In genomic region chr16:74997042-74997491, GRCh38 we compare ENCODE assay signal across 1 cellular context.
TF ChIP-seq lines count a peak whose summit lies in the region.

No MANE protein-coding gene starts in this region.

TF ChIP-seq in HepG2, 621 proteins besides CTCF, POLR2A, EP300 and RAD21 (continued from another document and continues in another):
- TF ChIP-seq ZNF570 (CRISPR knock-in tag; IDR thresholded peaks at IDR 0.05; ENCODE audit: borderline replicate concordance) (no peak), ZC3H13 (CRISPR knock-in tag; IDR thresholded peaks at IDR 0.05) (no peak), MTF1 (CRISPR knock-in tag; IDR thresholded peaks at IDR 0.05) (no peak), FOXA3 (CRISPR knock-in tag; IDR thresholded peaks at IDR 0.05) (peak; percentile 60), ZNF674 (CRISPR knock-in tag; IDR thresholded peaks at IDR 0.05; ENCODE audit: low read depth) (no peak), CHD4 (IDR thresholded peaks at IDR 0.05; ENCODE audit: borderline replicate concordance, low read length) (no peak), ZNF670 (CRISPR knock-in tag; IDR thresholded peaks at IDR 0.05; ENCODE audit: borderline replicate concordance) (no peak), ZNF850 (CRISPR knock-in tag; conservative IDR thresholded peaks at IDR 0.05) (no peak), AHR (CRISPR knock-in tag; IDR thresholded peaks at IDR 0.05) (no peak), KLF6 (CRISPR knock-in tag; IDR thresholded peaks at IDR 0.05) (peak; percentile 84; the same call in 1 of the 2 replicates), ZNF761 (CRISPR knock-in tag; conservative IDR thresholded peaks at IDR 0.05) (no peak), KLF12 (CRISPR knock-in tag; IDR thresholded peaks at IDR 0.05; ENCODE audit: borderline replicate concordance) (no peak), ZSCAN12 (CRISPR knock-in tag; IDR thresholded peaks at IDR 0.05) (no peak), ZNF749 (CRISPR knock-in tag; IDR thresholded peaks at IDR 0.05; ENCODE audit: borderline replicate concordance) (no peak), HNRNPLL (IDR thresholded peaks at IDR 0.05; ENCODE audit: low read depth, low read length, poor library complexity, severe bottlenecking) (no peak), ELF1 (CRISPR knock-in tag; IDR thresholded peaks at IDR 0.05) (no peak), ETV5 (CRISPR knock-in tag; IDR thresholded peaks at IDR 0.05; ENCODE audit: borderline replicate concordance) (peak; percentile 34; the same call in 1 of the 2 replicates), SYNCRIP (IDR thresholded peaks at IDR 0.05; ENCODE audit: insufficient read depth, low read depth, low read length) (no peak), SKI (IDR thresholded peaks at IDR 0.05; ENCODE audit: partially characterized antibody) (no peak), SMAD9 (CRISPR knock-in tag; IDR thresholded peaks at IDR 0.05) (no peak), ZNF136 (CRISPR knock-in tag; IDR thresholded peaks at IDR 0.05; ENCODE audit: low read depth) (no peak), RNF2 (conservative IDR thresholded peaks at IDR 0.05; ENCODE audit: low read depth) (no peak), SRSF9 (IDR thresholded peaks at IDR 0.05; ENCODE audit: borderline replicate concordance, insufficient read depth, low read depth, low read length, poor library complexity, severe bottlenecking) (no peak), GABPB1 (CRISPR knock-in tag; IDR thresholded peaks at IDR 0.05) (no peak), SNAI1 (CRISPR knock-in tag; IDR thresholded peaks at IDR 0.05; ENCODE audit: borderline replicate concordance) (no peak), MAFG (CRISPR knock-in tag; IDR thresholded peaks at IDR 0.05) (no peak), TAF1 (CRISPR knock-in tag; IDR thresholded peaks at IDR 0.05) (no peak), REPIN1 (CRISPR knock-in tag; IDR thresholded peaks at IDR 0.05; ENCODE audit: borderline replicate concordance, low read depth) (no peak), ZNF282 (IDR thresholded peaks at IDR 0.05; ENCODE audit: partially characterized antibody) (no peak), GFI1 (CRISPR knock-in tag; IDR thresholded peaks at IDR 0.05; ENCODE audit: borderline replicate concordance) (no peak), ZNF589 (CRISPR knock-in tag; conservative IDR thresholded peaks at IDR 0.05) (no peak), TEAD3 (CRISPR knock-in tag; optimal IDR thresholded peaks at IDR 0.05; ENCODE audit: borderline replicate concordance) (peak; percentile 75), ZNF224 (CRISPR knock-in tag; IDR thresholded peaks at IDR 0.05) (no peak), ZNF790 (CRISPR knock-in tag; IDR thresholded peaks at IDR 0.05; ENCODE audit: borderline replicate concordance) (no peak), THYN1 (CRISPR knock-in tag; IDR thresholded peaks at IDR 0.05; ENCODE audit: borderline replicate concordance, low read depth) (no peak), ZNF276 (CRISPR knock-in tag; IDR thresholded peaks at IDR 0.05; ENCODE audit: low read depth) (no peak), NR2F1 (CRISPR knock-in tag; IDR thresholded peaks at IDR 0.05) (no peak), PAF1 (CRISPR knock-in tag; IDR thresholded peaks at IDR 0.05) (no peak), ZNF629 (CRISPR knock-in tag; conservative IDR thresholded peaks at IDR 0.05) (no peak)
- TF ChIP-seq, protein P1, sequence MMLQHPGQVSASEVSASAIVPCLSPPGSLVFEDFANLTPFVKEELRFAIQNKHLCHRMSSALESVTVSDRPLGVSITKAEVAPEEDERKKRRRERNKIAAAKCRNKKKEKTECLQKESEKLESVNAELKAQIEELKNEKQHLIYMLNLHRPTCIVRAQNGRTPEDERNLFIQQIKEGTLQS (CRISPR knock-in tag; IDR thresholded peaks at IDR 0.05): peak; percentile 60; the same call in 1 of the 2 replicates
- TF ChIP-seq, protein P2, sequence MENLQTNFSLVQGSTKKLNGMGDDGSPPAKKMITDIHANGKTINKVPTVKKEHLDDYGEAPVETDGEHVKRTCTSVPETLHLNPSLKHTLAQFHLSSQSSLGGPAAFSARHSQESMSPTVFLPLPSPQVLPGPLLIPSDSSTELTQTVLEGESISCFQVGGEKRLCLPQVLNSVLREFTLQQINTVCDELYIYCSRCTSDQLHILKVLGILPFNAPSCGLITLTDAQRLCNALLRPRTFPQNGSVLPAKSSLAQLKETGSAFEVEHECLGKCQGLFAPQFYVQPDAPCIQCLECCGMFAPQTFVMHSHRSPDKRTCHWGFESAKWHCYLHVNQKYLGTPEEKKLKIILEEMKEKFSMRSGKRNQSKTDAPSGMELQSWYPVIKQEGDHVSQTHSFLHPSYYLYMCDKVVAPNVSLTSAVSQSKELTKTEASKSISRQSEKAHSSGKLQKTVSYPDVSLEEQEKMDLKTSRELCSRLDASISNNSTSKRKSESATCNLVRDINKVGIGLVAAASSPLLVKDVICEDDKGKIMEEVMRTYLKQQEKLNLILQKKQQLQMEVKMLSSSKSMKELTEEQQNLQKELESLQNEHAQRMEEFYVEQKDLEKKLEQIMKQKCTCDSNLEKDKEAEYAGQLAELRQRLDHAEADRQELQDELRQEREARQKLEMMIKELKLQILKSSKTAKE (CRISPR knock-in tag; IDR thresholded peaks at IDR 0.05; ENCODE audit: borderline replicate concordance): no peak
- TF ChIP-seq, protein P3, sequence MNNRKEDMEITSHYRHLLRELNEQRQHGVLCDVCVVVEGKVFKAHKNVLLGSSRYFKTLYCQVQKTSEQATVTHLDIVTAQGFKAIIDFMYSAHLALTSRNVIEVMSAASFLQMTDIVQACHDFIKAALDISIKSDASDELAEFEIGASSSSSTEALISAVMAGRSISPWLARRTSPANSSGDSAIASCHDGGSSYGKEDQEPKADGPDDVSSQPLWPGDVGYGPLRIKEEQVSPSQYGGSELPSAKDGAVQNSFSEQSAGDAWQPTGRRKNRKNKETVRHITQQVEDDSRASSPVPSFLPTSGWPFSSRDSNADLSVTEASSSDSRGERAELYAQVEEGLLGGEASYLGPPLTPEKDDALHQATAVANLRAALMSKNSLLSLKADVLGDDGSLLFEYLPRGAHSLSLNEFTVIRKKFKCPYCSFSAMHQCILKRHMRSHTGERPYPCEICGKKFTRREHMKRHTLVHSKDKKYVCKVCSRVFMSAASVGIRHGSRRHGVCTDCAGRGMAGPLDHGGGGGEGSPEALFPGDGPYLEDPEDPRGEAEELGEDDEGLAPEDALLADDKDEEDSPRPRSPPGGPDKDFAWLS (CRISPR knock-in tag; IDR thresholded peaks at IDR 0.05; ENCODE audit: borderline replicate concordance): no peak
- TF ChIP-seq, protein P4, sequence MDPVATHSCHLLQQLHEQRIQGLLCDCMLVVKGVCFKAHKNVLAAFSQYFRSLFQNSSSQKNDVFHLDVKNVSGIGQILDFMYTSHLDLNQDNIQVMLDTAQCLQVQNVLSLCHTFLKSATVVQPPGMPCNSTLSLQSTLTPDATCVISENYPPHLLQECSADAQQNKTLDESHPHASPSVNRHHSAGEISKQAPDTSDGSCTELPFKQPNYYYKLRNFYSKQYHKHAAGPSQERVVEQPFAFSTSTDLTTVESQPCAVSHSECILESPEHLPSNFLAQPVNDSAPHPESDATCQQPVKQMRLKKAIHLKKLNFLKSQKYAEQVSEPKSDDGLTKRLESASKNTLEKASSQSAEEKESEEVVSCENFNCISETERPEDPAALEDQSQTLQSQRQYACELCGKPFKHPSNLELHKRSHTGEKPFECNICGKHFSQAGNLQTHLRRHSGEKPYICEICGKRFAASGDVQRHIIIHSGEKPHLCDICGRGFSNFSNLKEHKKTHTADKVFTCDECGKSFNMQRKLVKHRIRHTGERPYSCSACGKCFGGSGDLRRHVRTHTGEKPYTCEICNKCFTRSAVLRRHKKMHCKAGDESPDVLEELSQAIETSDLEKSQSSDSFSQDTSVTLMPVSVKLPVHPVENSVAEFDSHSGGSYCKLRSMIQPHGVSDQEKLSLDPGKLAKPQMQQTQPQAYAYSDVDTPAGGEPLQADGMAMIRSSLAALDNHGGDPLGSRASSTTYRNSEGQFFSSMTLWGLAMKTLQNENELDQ (CRISPR knock-in tag; IDR thresholded peaks at IDR 0.05; ENCODE audit: borderline replicate concordance): no peak
- TF ChIP-seq, protein P5, sequence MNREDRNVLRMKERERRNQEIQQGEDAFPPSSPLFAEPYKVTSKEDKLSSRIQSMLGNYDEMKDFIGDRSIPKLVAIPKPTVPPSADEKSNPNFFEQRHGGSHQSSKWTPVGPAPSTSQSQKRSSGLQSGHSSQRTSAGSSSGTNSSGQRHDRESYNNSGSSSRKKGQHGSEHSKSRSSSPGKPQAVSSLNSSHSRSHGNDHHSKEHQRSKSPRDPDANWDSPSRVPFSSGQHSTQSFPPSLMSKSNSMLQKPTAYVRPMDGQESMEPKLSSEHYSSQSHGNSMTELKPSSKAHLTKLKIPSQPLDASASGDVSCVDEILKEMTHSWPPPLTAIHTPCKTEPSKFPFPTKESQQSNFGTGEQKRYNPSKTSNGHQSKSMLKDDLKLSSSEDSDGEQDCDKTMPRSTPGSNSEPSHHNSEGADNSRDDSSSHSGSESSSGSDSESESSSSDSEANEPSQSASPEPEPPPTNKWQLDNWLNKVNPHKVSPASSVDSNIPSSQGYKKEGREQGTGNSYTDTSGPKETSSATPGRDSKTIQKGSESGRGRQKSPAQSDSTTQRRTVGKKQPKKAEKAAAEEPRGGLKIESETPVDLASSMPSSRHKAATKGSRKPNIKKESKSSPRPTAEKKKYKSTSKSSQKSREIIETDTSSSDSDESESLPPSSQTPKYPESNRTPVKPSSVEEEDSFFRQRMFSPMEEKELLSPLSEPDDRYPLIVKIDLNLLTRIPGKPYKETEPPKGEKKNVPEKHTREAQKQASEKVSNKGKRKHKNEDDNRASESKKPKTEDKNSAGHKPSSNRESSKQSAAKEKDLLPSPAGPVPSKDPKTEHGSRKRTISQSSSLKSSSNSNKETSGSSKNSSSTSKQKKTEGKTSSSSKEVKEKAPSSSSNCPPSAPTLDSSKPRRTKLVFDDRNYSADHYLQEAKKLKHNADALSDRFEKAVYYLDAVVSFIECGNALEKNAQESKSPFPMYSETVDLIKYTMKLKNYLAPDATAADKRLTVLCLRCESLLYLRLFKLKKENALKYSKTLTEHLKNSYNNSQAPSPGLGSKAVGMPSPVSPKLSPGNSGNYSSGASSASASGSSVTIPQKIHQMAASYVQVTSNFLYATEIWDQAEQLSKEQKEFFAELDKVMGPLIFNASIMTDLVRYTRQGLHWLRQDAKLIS (CRISPR knock-in tag; IDR thresholded peaks at IDR 0.05): no peak
- TF ChIP-seq, protein P6, sequence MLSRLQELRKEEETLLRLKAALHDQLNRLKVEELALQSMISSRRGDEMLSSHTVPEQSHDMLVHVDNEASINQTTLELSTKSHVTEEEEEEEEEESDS (CRISPR knock-in tag; IDR thresholded peaks at IDR 0.05; ENCODE audit: borderline replicate concordance): no peak; the same call in 1 of the 2 replicates
- TF ChIP-seq, protein P7, sequence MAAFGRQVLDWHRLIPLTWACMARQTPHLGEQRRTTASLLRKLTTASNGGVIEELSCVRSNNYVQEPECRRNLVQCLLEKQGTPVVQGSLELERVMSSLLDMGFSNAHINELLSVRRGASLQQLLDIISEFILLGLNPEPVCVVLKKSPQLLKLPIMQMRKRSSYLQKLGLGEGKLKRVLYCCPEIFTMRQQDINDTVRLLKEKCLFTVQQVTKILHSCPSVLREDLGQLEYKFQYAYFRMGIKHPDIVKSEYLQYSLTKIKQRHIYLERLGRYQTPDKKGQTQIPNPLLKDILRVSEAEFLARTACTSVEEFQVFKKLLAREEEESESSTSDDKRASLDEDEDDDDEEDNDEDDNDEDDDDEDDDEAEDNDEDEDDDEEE (CRISPR knock-in tag; IDR thresholded peaks at IDR 0.05): no peak
- TF ChIP-seq, protein P8, sequence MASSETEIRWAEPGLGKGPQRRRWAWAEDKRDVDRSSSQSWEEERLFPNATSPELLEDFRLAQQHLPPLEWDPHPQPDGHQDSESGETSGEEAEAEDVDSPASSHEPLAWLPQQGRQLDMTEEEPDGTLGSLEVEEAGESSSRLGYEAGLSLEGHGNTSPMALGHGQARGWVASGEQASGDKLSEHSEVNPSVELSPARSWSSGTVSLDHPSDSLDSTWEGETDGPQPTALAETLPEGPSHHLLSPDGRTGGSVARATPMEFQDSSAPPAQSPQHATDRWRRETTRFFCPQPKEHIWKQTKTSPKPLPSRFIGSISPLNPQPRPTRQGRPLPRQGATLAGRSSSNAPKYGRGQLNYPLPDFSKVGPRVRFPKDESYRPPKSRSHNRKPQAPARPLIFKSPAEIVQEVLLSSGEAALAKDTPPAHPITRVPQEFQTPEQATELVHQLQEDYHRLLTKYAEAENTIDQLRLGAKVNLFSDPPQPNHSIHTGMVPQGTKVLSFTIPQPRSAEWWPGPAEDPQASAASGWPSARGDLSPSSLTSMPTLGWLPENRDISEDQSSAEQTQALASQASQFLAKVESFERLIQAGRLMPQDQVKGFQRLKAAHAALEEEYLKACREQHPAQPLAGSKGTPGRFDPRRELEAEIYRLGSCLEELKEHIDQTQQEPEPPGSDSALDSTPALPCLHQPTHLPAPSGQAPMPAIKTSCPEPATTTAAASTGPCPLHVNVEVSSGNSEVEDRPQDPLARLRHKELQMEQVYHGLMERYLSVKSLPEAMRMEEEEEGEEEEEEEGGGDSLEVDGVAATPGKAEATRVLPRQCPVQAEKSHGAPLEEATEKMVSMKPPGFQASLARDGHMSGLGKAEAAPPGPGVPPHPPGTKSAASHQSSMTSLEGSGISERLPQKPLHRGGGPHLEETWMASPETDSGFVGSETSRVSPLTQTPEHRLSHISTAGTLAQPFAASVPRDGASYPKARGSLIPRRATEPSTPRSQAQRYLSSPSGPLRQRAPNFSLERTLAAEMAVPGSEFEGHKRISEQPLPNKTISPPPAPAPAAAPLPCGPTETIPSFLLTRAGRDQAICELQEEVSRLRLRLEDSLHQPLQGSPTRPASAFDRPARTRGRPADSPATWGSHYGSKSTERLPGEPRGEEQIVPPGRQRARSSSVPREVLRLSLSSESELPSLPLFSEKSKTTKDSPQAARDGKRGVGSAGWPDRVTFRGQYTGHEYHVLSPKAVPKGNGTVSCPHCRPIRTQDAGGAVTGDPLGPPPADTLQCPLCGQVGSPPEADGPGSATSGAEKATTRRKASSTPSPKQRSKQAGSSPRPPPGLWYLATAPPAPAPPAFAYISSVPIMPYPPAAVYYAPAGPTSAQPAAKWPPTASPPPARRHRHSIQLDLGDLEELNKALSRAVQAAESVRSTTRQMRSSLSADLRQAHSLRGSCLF (CRISPR knock-in tag; IDR thresholded peaks at IDR 0.05; ENCODE audit: borderline replicate concordance): no peak
